ENCODE assay signal across 10 cellular contexts in the genomic region with DNA sequence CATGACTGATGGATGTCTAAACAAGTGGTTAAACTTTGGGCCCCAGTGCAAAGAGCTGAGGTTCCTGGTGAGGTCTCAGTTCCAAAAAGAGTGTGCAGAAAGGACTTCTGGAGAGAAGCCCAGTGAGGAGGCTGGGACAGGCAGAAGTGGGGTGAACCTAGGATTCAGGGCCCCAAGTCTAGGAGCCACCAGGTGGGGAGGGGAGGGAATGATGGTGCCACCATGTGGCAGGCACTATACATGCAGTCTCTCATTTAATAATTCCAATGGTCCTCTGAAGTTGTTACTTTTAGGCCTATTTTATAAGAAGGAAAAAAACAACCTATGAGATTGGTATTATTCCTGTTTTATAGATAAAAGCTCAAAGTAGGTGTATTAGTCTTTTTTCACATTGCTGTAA.
DNase-seq lines count a peak whose midpoint lies in the region; ATAC-seq and TF ChIP-seq lines count a peak whose summit lies in the region.
"Had no signal": no experiment of that assay in that cellular context is flagged by ENCODE, and none has a peak within 500 bp of the region (broad histone marks: within the 10 kb centered on the region; RNA-seq: fewer than 3 reads in every experiment).

No MANE protein-coding gene starts in this region.

- no peak overlapping the region for H3K4me3 Mint-ChIP-seq in activated T-cell treated with anti-CD3 and anti-CD28 coated beads, Interleukin-2, amount 50 U/mL, for 24 hours

- H3K27me3 Mint-ChIP-seq in activated T-cell treated with anti-CD3 and anti-CD28 coated beads, Interleukin-2, amount 50 U/mL, for 24 hours = no peaks in the 10 kb centered on the region

- H3K4me1 Mint-ChIP-seq in activated T-cell treated with anti-CD3 and anti-CD28 coated beads, Interleukin-2, amount 50 U/mL, for 24 hours (ENCODE audit: low read depth) = no peaks in the 10 kb centered on the region

- intact Hi-C loops in A673 (cut with micrococcal nuclease; ENCODE audit: unreplicated experiment) = no loop called here

- CTCF ChIA-PET in A673 (lab: Charles Lee) = no interaction called here

- BruUV-seq in A673 (replicated peaks; lab: Mats Ljungman, UMichigan) = no TSS peak

- ATAC-seq in GM18858 (IDR thresholded peaks at IDR 0.05; ENCODE audit: unreplicated experiment) = peak; percentile 55

- H3K36me3 Mint-ChIP-seq in activated T-cell treated with anti-CD3 and anti-CD28 coated beads, Interleukin-2, amount 50 U/mL, for 24 hours (ENCODE audit: low read depth) = no peaks in the 10 kb centered on the region

- POLR2A ChIA-PET in A673 (lab: Charles Lee; ENCODE audit: low non-redundant PET) = no interaction called here

- no peak overlapping the region for H3K4me3 ChIP-seq in A673 (ENCODE audit: low read depth, low read length, poor library complexity, severe bottlenecking)
- no peak overlapping the region for H3K4me3 ChIP-seq in HL-60 (replicated peaks; ENCODE audit: insufficient read depth, low read length)
- H3K4me3 ChIP-seq in choroid plexus epithelial cell (ENCODE audit: low read depth, low read length) = no peak overlapping the region
- H3K4me3 ChIP-seq: ascending aorta, SJSA1 had no signal

- H3K27ac ChIP-seq in A673 (ENCODE audit: low read depth, low read length, poor library complexity, severe bottlenecking) = no peak overlapping the region
- no peak overlapping the region for H3K27ac ChIP-seq in HL-60 (replicated peaks)
- H3K27ac ChIP-seq: ascending aorta, SJSA1 had no signal

- no peaks in the 10 kb centered on the region for H3K36me3 ChIP-seq in A673 (ENCODE audit: insufficient read depth, low read length, poor library complexity, severe bottlenecking)
- H3K36me3 ChIP-seq: ascending aorta, SJSA1 had no signal

- no peak overlapping the region for H3K27ac Mint-ChIP-seq in activated T-cell treated with anti-CD3 and anti-CD28 coated beads, Interleukin-2, amount 50 U/mL, for 24 hours

- TF ChIP-seq CTCF in A673 (conservative IDR thresholded peaks at IDR 0.05; ENCODE audit: low read depth, low read length) = peak; percentile 63
- peak; percentile 45 for TF ChIP-seq CTCF in HL-60 (IDR thresholded peaks at IDR 0.05; ENCODE audit: insufficient read depth, low read length)
- TF ChIP-seq CTCF in choroid plexus epithelial cell (conservative IDR thresholded peaks at IDR 0.05; ENCODE audit: low read depth, low read length) = peak; percentile 69

- H3K27me3 ChIP-seq in A673 (replicated peaks; ENCODE audit: insufficient read depth, low read depth, low read length, poor library complexity) (no peaks in the 10 kb centered on the region), HL-60 (ENCODE audit: insufficient read depth, poor library complexity, severe bottlenecking) (no peaks in the 10 kb centered on the region)
- H3K27me3 ChIP-seq: ascending aorta, SJSA1 had no signal

- DNase-seq in A673 (ENCODE audit: low spot score) = peak; percentile 17
- no peak for DNase-seq in HL-60 (ENCODE audit: low read depth in 1 of 2, low spot score in 1 of 2)
- DNase-seq in choroid plexus epithelial cell (ENCODE audit: low read depth) = peak; percentile 15
- DNase-seq in activated T-cell treated with anti-CD3 and anti-CD28 coated beads for 4 hours = no peak
- no peak for DNase-seq in activated T-cell treated with anti-CD3 and anti-CD28 coated beads, Interleukin-2, amount 50 U/mL, for 24 hours
- no peak for DNase-seq in NCI-H2171 (lab: John Stamatoyannopoulos, UW)
- no peak for DNase-seq in ecto neural progenitor cell (ENCODE audit: low spot score)

- H3K9me3 Mint-ChIP-seq in activated T-cell treated with anti-CD3 and anti-CD28 coated beads, Interleukin-2, amount 50 U/mL, for 24 hours = no peaks in the 10 kb centered on the region

- no peaks in the 10 kb centered on the region for H3K9me3 ChIP-seq in A673 (ENCODE audit: low read depth, low read length, poor library complexity, severe bottlenecking)
- H3K9me3 ChIP-seq: ascending aorta, SJSA1 had no signal

- no peaks in the 10 kb centered on the region for H3K4me1 ChIP-seq in A673 (ENCODE audit: insufficient read depth, low read length, poor library complexity, severe bottlenecking)
- H3K4me1 ChIP-seq: ascending aorta, SJSA1 had no signal

Comparison
In these comparisons a context has a peak if more than half of its experiments do, and no peak if none do; other contexts are left out.
1. DNase-seq: peak in A673 (single experiment) and choroid plexus epithelial cell (single experiment); none in HL-60 (0 of 2), activated T-cell treated with anti-CD3 and anti-CD28 coated beads for 4 hours (single experiment), activated T-cell treated with anti-CD3 and anti-CD28 coated beads, Interleukin-2, amount 50 U/mL, for 24 hours (single experiment), NCI-H2171 (single experiment) and ecto neural progenitor cell (single experiment).
2. Peak in every context shown above with its lines, with median percentiles within 50 percentile points of each other: CTCF ChIP-seq.